In genomic region chr6:72182337-72183246, GRCh38 we compare ENCODE assay signal across 8 cellular contexts.
DNase-seq lines count a peak whose midpoint lies in the region; ATAC-seq lines count a peak whose summit lies in the region.

No MANE protein-coding gene starts in this region.

- H3K27me3 ChIP-seq in Karpas-422 (ENCODE audit: low read length), result no peaks in the 10 kb centered on the region

- peaks cover 28% of the 10 kb centered on the region for H3K27me3 Mint-ChIP-seq in activated naive CD4-positive, alpha-beta T cell treated with anti-CD3 and anti-CD28 coated beads for 36 hours (ENCODE audit: low read depth)

- H3K79me2 ChIP-seq in Karpas-422 (ENCODE audit: low read length), result no peaks in the 10 kb centered on the region

- no peaks in the 10 kb centered on the region for H3K9me3 ChIP-seq in mesodermal cell (ENCODE audit: control insufficient read depth, low read length)
- no peaks in the 10 kb centered on the region for H3K9me3 ChIP-seq in Karpas-422 (ENCODE audit: low read length)

- no peak overlapping the region for H2AFZ ChIP-seq in Karpas-422 (ENCODE audit: low read length)

- no peaks in the 10 kb centered on the region for H3K9me3 Mint-ChIP-seq in activated naive CD4-positive, alpha-beta T cell treated with anti-CD3 and anti-CD28 coated beads for 36 hours

- CTCF ChIA-PET in activated naive CD4-positive, alpha-beta T cell treated with anti-CD3 and anti-CD28 coated beads for 36 hours (lab: Charles Lee), result no interaction called here

- H3K4me3 ChIP-seq in mesodermal cell (ENCODE audit: extremely low read depth, insufficient read depth, low read length, poor library complexity, severe bottlenecking), result peak overlapping the region; percentile 45
- no peak overlapping the region for H3K4me3 ChIP-seq in Karpas-422 (ENCODE audit: low read length)

- peak; percentile 77 for ATAC-seq in HG02852 (IDR thresholded peaks at IDR 0.05; ENCODE audit: unreplicated experiment)
- no peak for ATAC-seq in GM21717 (IDR thresholded peaks at IDR 0.05; ENCODE audit: unreplicated experiment)

- H3K36me3 ChIP-seq in mesodermal cell (ENCODE audit: control insufficient read depth, insufficient read depth, low read length) (no peaks in the 10 kb centered on the region), Karpas-422 (ENCODE audit: insufficient read depth, low read length) (no peaks in the 10 kb centered on the region)

- WGBS in mesodermal cell (ENCODE audit: insufficient coverage in 2 of 2), 2 experiments, result 9 to 11% methylated on average over 91 to 93 of the region's 100 CpGs

- peaks cover 4% of the 10 kb centered on the region for H3K4me1 Mint-ChIP-seq in activated naive CD4-positive, alpha-beta T cell treated with anti-CD3 and anti-CD28 coated beads for 36 hours (ENCODE audit: low read depth)

- H3K4me2 ChIP-seq in Karpas-422 (ENCODE audit: low read depth, low read length, poor library complexity, severe bottlenecking), result no peak overlapping the region

- H3K4me1 ChIP-seq in mesodermal cell (ENCODE audit: control insufficient read depth, insufficient read depth, low read length, poor library complexity, severe bottlenecking) (no peaks in the 10 kb centered on the region), Karpas-422 (ENCODE audit: low read length) (no peaks in the 10 kb centered on the region)

- no peaks in the 10 kb centered on the region for H4K20me1 ChIP-seq in Karpas-422 (ENCODE audit: insufficient read depth, low read depth, low read length)

- intact Hi-C loops in activated naive CD4-positive, alpha-beta T cell treated with anti-CD3 and anti-CD28 coated beads for 36 hours (cut with micrococcal nuclease), result no loop called here

- H3K9me2 ChIP-seq in Karpas-422 (replicated peaks; ENCODE audit: insufficient read depth, low read length), result no peaks in the 10 kb centered on the region

- no peak overlapping the region for H3K9ac ChIP-seq in Karpas-422 (ENCODE audit: low read length)

- no peak overlapping the region for H3K27ac Mint-ChIP-seq in activated naive CD4-positive, alpha-beta T cell treated with anti-CD3 and anti-CD28 coated beads for 36 hours

- H3K36me3 Mint-ChIP-seq in activated naive CD4-positive, alpha-beta T cell treated with anti-CD3 and anti-CD28 coated beads for 36 hours (ENCODE audit: low read depth), result peaks cover 3% of the 10 kb centered on the region

- H3K27ac ChIP-seq in mesodermal cell (ENCODE audit: low read depth, low read length, severe bottlenecking) (no peak overlapping the region), Karpas-422 (ENCODE audit: low read length) (no peak overlapping the region)

- no peak for DNase-seq in activated naive CD4-positive, alpha-beta T cell treated with anti-CD3 and anti-CD28 coated beads for 36 hours
- no peak for DNase-seq in activated naive CD4-positive, alpha-beta T cell treated with anti-CD3 and anti-CD28 coated beads, Interleukin-2, amount 50 U/mL, for 16 hours
- DNase-seq in NCI-H524 (lab: John Stamatoyannopoulos, UW) (peak; percentile 54 to 86), ecto neural progenitor cell (ENCODE audit: low spot score) (peak; percentile 73), Karpas-422 (no peak)

- H3K4me3 Mint-ChIP-seq in activated naive CD4-positive, alpha-beta T cell treated with anti-CD3 and anti-CD28 coated beads for 36 hours, result peak overlapping the region; percentile 46

Comparison
In these comparisons a context has a peak if more than half of its experiments do, and no peak if none do; other contexts are left out.
1. DNase-seq: peak in NCI-H524 (2 of 2) and ecto neural progenitor cell (single experiment); none in activated naive CD4-positive, alpha-beta T cell treated with anti-CD3 and anti-CD28 coated beads for 36 hours (single experiment), activated naive CD4-positive, alpha-beta T cell treated with anti-CD3 and anti-CD28 coated beads, Interleukin-2, amount 50 U/mL, for 16 hours (single experiment) and Karpas-422 (single experiment).